Comparison of ENCODE assay signal across 9 cellular contexts in the genomic region with DNA sequence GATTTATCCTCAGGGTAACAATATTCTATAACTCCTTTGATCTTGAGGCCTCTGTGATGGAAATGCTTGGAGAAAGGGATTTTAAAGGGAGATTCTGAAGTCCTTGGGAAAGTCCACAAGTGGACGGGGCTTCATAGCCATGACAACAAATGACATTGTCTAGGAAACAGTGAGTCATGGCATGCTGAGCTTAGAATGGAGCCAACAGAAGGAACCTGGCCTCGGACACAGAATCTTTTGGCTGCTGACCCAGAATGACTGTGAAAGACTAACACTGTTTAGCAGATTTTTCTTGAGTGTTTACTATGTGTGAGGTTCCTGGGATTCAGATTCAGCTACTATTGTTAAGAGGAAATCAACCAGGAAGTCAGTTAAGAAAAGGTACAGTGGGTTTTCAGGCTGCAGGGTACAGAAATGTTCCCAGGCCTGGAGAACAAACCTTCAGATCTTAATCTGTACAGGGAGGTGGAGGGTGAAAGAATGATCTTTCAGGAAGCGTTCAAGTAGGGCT. TPM values are rescaled to one million over a fixed set of nuclear protein-coding genes. Genes with fewer than 3 reads are reported as not detected.
A peak's percentile ranks its signal among the peaks of the same experiment; 100 is the strongest.
DNase-seq lines count a peak whose midpoint lies in the region; ATAC-seq, FAIRE-seq and TF ChIP-seq lines count a peak whose summit lies in the region.
"Had no signal": no experiment of that assay in that cellular context is flagged by ENCODE, and none has a peak within 500 bp of the region (broad histone marks: within the 10 kb centered on the region; RNA-seq: fewer than 3 reads in every experiment).

No MANE protein-coding gene starts in this region.

- FAIRE-seq in astrocyte (lab: Jason Lieb, UNC) = peak; percentile 76

- H2AFZ ChIP-seq in astrocyte (ENCODE audit: low read depth, low read length) = no peak overlapping the region

- H3K9ac ChIP-seq in astrocyte (ENCODE audit: low read length) = peak overlapping the region; percentile 59
- no peak overlapping the region for H3K9ac ChIP-seq in skeletal muscle tissue (ENCODE audit: low read depth in 1 of 3, low read length in 3 of 3)

- DNase-seq in H4 (ENCODE audit: low spot score) (peak; percentile 93), astrocyte (ENCODE audit: low read depth) (peak; percentile 97), hypothalamus (lab: John Stamatoyannopoulos, UW) (peak in 34 of 51 donors; percentile 3 to 76 (median 40)), Kasumi-1 (lab: John Stamatoyannopoulos, UW) (no peak)
- no peak for DNase-seq in activated naive CD8-positive, alpha-beta T cell treated with anti-CD3 and anti-CD28 coated beads for 36 hours
- no peak for DNase-seq in CD8-positive, alpha-beta memory T cell
- DNase-seq: activated naive CD8-positive, alpha-beta T cell treated with anti-CD3 and anti-CD28 coated beads, Interleukin-2, amount 10 ng/mL, durations not matched to agents 7 days and 5 days had no signal

- H3K4me1 Mint-ChIP-seq in astrocyte (ENCODE audit: low read depth, unreplicated experiment) = peaks cover 17% of the 10 kb centered on the region
- no peaks in the 10 kb centered on the region for H3K4me1 Mint-ChIP-seq in activated naive CD8-positive, alpha-beta T cell treated with anti-CD3 and anti-CD28 coated beads for 36 hours
- H3K4me1 Mint-ChIP-seq in CD8-positive, alpha-beta memory T cell = no peaks in the 10 kb centered on the region
- H3K4me1 Mint-ChIP-seq: activated naive CD8-positive, alpha-beta T cell treated with anti-CD3 and anti-CD28 coated beads, Interleukin-2, amount 10 ng/mL, durations not matched to agents 7 days and 5 days had no signal

- CTCF ChIA-PET in CD8-positive, alpha-beta memory T cell (lab: Charles Lee) = no interaction called here

- H3K27me3 ChIP-seq in astrocyte (ENCODE audit: insufficient read depth, low read length) (no peaks in the 10 kb centered on the region), skeletal muscle tissue (ENCODE audit: control insufficient read depth in 3 of 3, insufficient read depth in 3 of 3, low read length in 3 of 3) (no peaks in the 10 kb centered on the region)
- no peaks in the 10 kb centered on the region for H3K27me3 ChIP-seq in CD8-positive, alpha-beta memory T cell (ENCODE audit: insufficient read depth, low read length, poor library complexity, severe bottlenecking)

- H3K36me3 ChIP-seq in astrocyte (ENCODE audit: insufficient read depth, low read length) (no peaks in the 10 kb centered on the region), skeletal muscle tissue (ENCODE audit: control insufficient read depth in 3 of 3, insufficient read depth in 3 of 3, low read length in 3 of 3) (no peaks in the 10 kb centered on the region)
- H3K36me3 ChIP-seq in CD8-positive, alpha-beta memory T cell (ENCODE audit: insufficient read depth, low read length) = no peaks in the 10 kb centered on the region

- H3K9me3 ChIP-seq in astrocyte (ENCODE audit: insufficient read depth, low read depth, low read length) (no peaks in the 10 kb centered on the region), skeletal muscle tissue (ENCODE audit: control insufficient read depth in 3 of 3, low read length in 3 of 3) (no peaks in the 10 kb centered on the region)
- H3K9me3 ChIP-seq in CD8-positive, alpha-beta memory T cell (ENCODE audit: low read length) = no peaks in the 10 kb centered on the region

- no peak for ATAC-seq in HG02885 (IDR thresholded peaks at IDR 0.05; ENCODE audit: poor library complexity, unreplicated experiment)

- peak overlapping the region; percentile 85 for H3K27ac ChIP-seq in astrocyte (ENCODE audit: low read depth, low read length)
- H3K27ac ChIP-seq in skeletal muscle tissue (ENCODE audit: low read depth, low read length) = peak overlapping the region; percentile 70
- H3K27ac ChIP-seq in CD8-positive, alpha-beta memory T cell (ENCODE audit: low read depth, low read length) = no peak overlapping the region

- no peaks in the 10 kb centered on the region for H3K36me3 Mint-ChIP-seq in astrocyte (ENCODE audit: low read depth, unreplicated experiment)
- H3K36me3 Mint-ChIP-seq in activated naive CD8-positive, alpha-beta T cell treated with anti-CD3 and anti-CD28 coated beads for 36 hours = no peaks in the 10 kb centered on the region
- H3K36me3 Mint-ChIP-seq in CD8-positive, alpha-beta memory T cell = no peaks in the 10 kb centered on the region
- H3K36me3 Mint-ChIP-seq: activated naive CD8-positive, alpha-beta T cell treated with anti-CD3 and anti-CD28 coated beads, Interleukin-2, amount 10 ng/mL, durations not matched to agents 7 days and 5 days had no signal

- no peaks in the 10 kb centered on the region for H3K79me2 ChIP-seq in astrocyte (ENCODE audit: insufficient read depth, low read length)

- H3K27ac Mint-ChIP-seq in astrocyte (ENCODE audit: unreplicated experiment) = peak overlapping the region; percentile 42
- H3K27ac Mint-ChIP-seq in activated naive CD8-positive, alpha-beta T cell treated with anti-CD3 and anti-CD28 coated beads for 36 hours = no peak overlapping the region
- H3K27ac Mint-ChIP-seq in CD8-positive, alpha-beta memory T cell = no peak overlapping the region
- H3K27ac Mint-ChIP-seq: activated naive CD8-positive, alpha-beta T cell treated with anti-CD3 and anti-CD28 coated beads, Interleukin-2, amount 10 ng/mL, durations not matched to agents 7 days and 5 days had no signal

- H3K9me3 Mint-ChIP-seq in astrocyte (ENCODE audit: unreplicated experiment) = no peaks in the 10 kb centered on the region
- H3K9me3 Mint-ChIP-seq in activated naive CD8-positive, alpha-beta T cell treated with anti-CD3 and anti-CD28 coated beads for 36 hours = peaks cover under 1% of the 10 kb centered on the region
- peaks cover 0 to 4% (median 0%) of the 10 kb centered on the region in 5 donors for H3K9me3 Mint-ChIP-seq in CD8-positive, alpha-beta memory T cell

- H3K4me1 ChIP-seq in astrocyte (ENCODE audit: insufficient read depth, low read length) (peaks cover 38% of the 10 kb centered on the region), skeletal muscle tissue (ENCODE audit: control insufficient read depth in 3 of 3, insufficient read depth in 3 of 3, low read length in 3 of 3) (peaks cover 8 to 15% (median 8%) of the 10 kb centered on the region in 3 donors)
- no peaks in the 10 kb centered on the region for H3K4me1 ChIP-seq in CD8-positive, alpha-beta memory T cell (ENCODE audit: insufficient read depth, low read length)

- TF ChIP-seq CTCF in astrocyte (IDR thresholded peaks at IDR 0.05; ENCODE audit: insufficient read depth, low read depth, low read length) = no peak

- H3K27me3 Mint-ChIP-seq in astrocyte (ENCODE audit: low read depth, unreplicated experiment) = no peaks in the 10 kb centered on the region
- peaks cover 11% of the 10 kb centered on the region for H3K27me3 Mint-ChIP-seq in activated naive CD8-positive, alpha-beta T cell treated with anti-CD3 and anti-CD28 coated beads for 36 hours
- peaks cover 0 to 36% of the 10 kb centered on the region in 2 donors for H3K27me3 Mint-ChIP-seq in CD8-positive, alpha-beta memory T cell
- H3K27me3 Mint-ChIP-seq: activated naive CD8-positive, alpha-beta T cell treated with anti-CD3 and anti-CD28 coated beads, Interleukin-2, amount 10 ng/mL, durations not matched to agents 7 days and 5 days had no signal

- H3K4me3 ChIP-seq in astrocyte (ENCODE audit: insufficient read depth, low read depth, low read length) = no peak overlapping the region
- H3K4me3 ChIP-seq in skeletal muscle tissue (ENCODE audit: low read length in 3 of 3) = no peak overlapping the region
- no peak overlapping the region for H3K4me3 ChIP-seq in CD8-positive, alpha-beta memory T cell (ENCODE audit: low read length)

- no peak overlapping the region for H3K4me3 Mint-ChIP-seq in astrocyte (ENCODE audit: unreplicated experiment)
- H3K4me3 Mint-ChIP-seq in activated naive CD8-positive, alpha-beta T cell treated with anti-CD3 and anti-CD28 coated beads for 36 hours = no peak overlapping the region
- no peak overlapping the region for H3K4me3 Mint-ChIP-seq in CD8-positive, alpha-beta memory T cell
- H3K4me3 Mint-ChIP-seq: activated naive CD8-positive, alpha-beta T cell treated with anti-CD3 and anti-CD28 coated beads, Interleukin-2, amount 10 ng/mL, durations not matched to agents 7 days and 5 days had no signal

- H3K4me2 ChIP-seq in astrocyte (ENCODE audit: low read length) = peak overlapping the region; percentile 55

- POLR2A ChIA-PET in CD8-positive, alpha-beta memory T cell (lab: Charles Lee) = interaction anchor here (0.6 kb wide), 1 partner anchor 71 kb away, joined by 3 read pairs; no protein-coding TSS in a partner anchor

- no peaks in the 10 kb centered on the region for H4K20me1 ChIP-seq in astrocyte (ENCODE audit: insufficient read depth, low read length)

RNA-seq across cellular contexts. Expression of a gene that starts 18.1 kb away (rescaled TPM):
- total RNA-seq in H4 (2014; rRNA removed; shearing (Covaris generic)) = 3.3 and 6.9 TPM in 2 replicates
- 1.2 and 1.3 TPM in 2 replicates for total RNA-seq in astrocyte
- total RNA-seq in skeletal muscle tissue = 3.1 TPM
- total RNA-seq in activated naive CD8-positive, alpha-beta T cell treated with anti-CD3 and anti-CD28 coated beads for 36 hours = not detected
- total RNA-seq in CD8-positive, alpha-beta memory T cell = under 1 TPM in 1 of 2 experiments, not detected in 1; 0.26 TPM
- not detected for polyA plus RNA-seq in CD8-positive, alpha-beta memory T cell

RNA-seq across cellular contexts. Expression of a gene that starts 40.8 kb away (rescaled TPM):
- 16.9 and 34.6 TPM in 2 replicates for total RNA-seq in H4 (2014; rRNA removed; shearing (Covaris generic))
- total RNA-seq in astrocyte = 10.6 and 12.4 TPM in 2 replicates
- 20.9 TPM for total RNA-seq in skeletal muscle tissue
- total RNA-seq in activated naive CD8-positive, alpha-beta T cell treated with anti-CD3 and anti-CD28 coated beads for 36 hours = 1 to 10 TPM; 8.2 to 8.3 TPM
- 1 to 10 TPM; 7.5 to 8.5 TPM for total RNA-seq in CD8-positive, alpha-beta memory T cell
- 5.0 TPM for polyA plus RNA-seq in CD8-positive, alpha-beta memory T cell

Comparison
In these comparisons a context has a peak if more than half of its experiments do, and no peak if none do; other contexts are left out.
1. DNase-seq: peak in H4 (single experiment), astrocyte (single experiment) and hypothalamus (34 of 51); none in activated naive CD8-positive, alpha-beta T cell treated with anti-CD3 and anti-CD28 coated beads for 36 hours (single experiment), Kasumi-1 (0 of 2) and CD8-positive, alpha-beta memory T cell (0 of 5).